ENCODE assay signal across 8 cellular contexts in the genomic region with DNA sequence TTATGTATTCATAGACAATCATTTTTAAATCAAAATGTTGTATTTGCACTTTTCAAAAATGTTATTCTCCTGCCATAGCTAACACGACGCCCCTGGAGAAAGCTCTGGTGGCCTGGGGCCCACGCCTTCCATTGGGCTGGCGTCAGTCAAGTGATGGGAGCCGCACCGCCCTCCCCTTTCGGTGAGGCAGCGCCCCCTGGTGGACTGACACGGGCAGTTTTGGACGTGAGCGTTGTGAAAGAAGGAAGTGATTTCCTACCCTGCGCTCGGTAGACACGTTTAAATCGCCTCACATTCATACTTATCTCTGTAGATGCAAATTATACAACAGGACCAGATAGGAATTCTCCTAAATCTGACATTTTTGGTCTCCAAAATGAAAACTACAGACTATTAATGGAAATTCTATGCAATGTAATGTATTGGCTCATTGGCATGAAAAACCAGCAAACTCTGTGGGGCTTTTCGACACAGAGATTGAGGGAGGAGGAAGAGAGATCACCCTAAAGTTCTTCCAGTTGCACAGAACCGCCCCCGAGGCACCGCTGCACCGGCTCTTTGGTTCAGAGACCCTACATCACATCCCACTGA.
DNase-seq lines count a peak whose midpoint lies in the region; ATAC-seq, FAIRE-seq and TF ChIP-seq lines count a peak whose summit lies in the region.

No MANE protein-coding gene starts in this region.

- H3K27me3 Mint-ChIP-seq in activated T-helper 1 cell treated with anti-CD3 and anti-CD28 coated beads, Interleukin-12 subunit alpha, Interleukin-12 subunit beta, Interleukin-2, Interleukin-4 antibody, amounts not matched to agents 30 ng/mL and 10 ng/mL and 1 ng/mL, durations not matched to agents 14 hours and 24 hours and 36 hours (ENCODE audit: insufficient read depth): no peaks in the 10 kb centered on the region

- DNase-seq in activated T-cell treated with anti-CD3 and anti-CD28 coated beads for 24 hours (ENCODE audit: low read depth) (peak; percentile 26), activated T-cell treated with anti-CD3 and anti-CD28 coated beads for 4 hours (no peak), NCI-H187 (lab: John Stamatoyannopoulos, UW) (peak; percentile 82), right atrium auricular region (ENCODE audit: low spot score) (no peak), small intestine (peak; percentile 7), DMS79 treated with DMSO at 0.1 percent for 48 hours (lab: John Stamatoyannopoulos, UW) (no peak)
- peak; percentile 42 for DNase-seq in activated T-helper 1 cell treated with anti-CD3 and anti-CD28 coated beads, Interleukin-12 subunit alpha, Interleukin-12 subunit beta, Interleukin-2, Interleukin-4 antibody, amounts not matched to agents 30 ng/mL and 10 ng/mL and 1 ng/mL, durations not matched to agents 14 hours and 24 hours and 36 hours (ENCODE audit: low spot score)

- H3K4me3 ChIP-seq in right atrium auricular region (no peak overlapping the region), small intestine (ENCODE audit: low read depth in 1 of 2, low read length in 2 of 2) (no peak overlapping the region)

- H3K4me1 Mint-ChIP-seq in activated T-helper 1 cell treated with anti-CD3 and anti-CD28 coated beads, Interleukin-12 subunit alpha, Interleukin-12 subunit beta, Interleukin-2, Interleukin-4 antibody, amounts not matched to agents 30 ng/mL and 10 ng/mL and 1 ng/mL, durations not matched to agents 14 hours and 24 hours and 36 hours (ENCODE audit: low read depth): no peaks in the 10 kb centered on the region

- TF ChIP-seq CTCF in right atrium auricular region (IDR thresholded peaks at IDR 0.05): peak; percentile 49 to 78

- H3K27ac ChIP-seq in right atrium auricular region (no peak overlapping the region), small intestine (ENCODE audit: low read depth in 1 of 2, low read length in 1 of 2) (no peak overlapping the region)

- no peaks in the 10 kb centered on the region for H3K9me3 Mint-ChIP-seq in activated T-helper 1 cell treated with anti-CD3 and anti-CD28 coated beads, Interleukin-12 subunit alpha, Interleukin-12 subunit beta, Interleukin-2, Interleukin-4 antibody, amounts not matched to agents 30 ng/mL and 10 ng/mL and 1 ng/mL, durations not matched to agents 14 hours and 24 hours and 36 hours

- H3K4me1 ChIP-seq in right atrium auricular region (peaks cover 0 to 5% of the 10 kb centered on the region in 2 donors), small intestine (ENCODE audit: control insufficient read depth in 2 of 2, insufficient read depth in 1 of 2, low read depth in 1 of 2, low read length in 1 of 2) (no peaks in the 10 kb centered on the region)

- H3K9me3 ChIP-seq in right atrium auricular region (no peaks in the 10 kb centered on the region), small intestine (ENCODE audit: control insufficient read depth, low read depth) (peaks cover 1% of the 10 kb centered on the region)

- peak; percentile 82 for ATAC-seq in HG02763 (IDR thresholded peaks at IDR 0.05; ENCODE audit: unreplicated experiment)

- no peak overlapping the region for H3K4me3 Mint-ChIP-seq in activated T-helper 1 cell treated with anti-CD3 and anti-CD28 coated beads, Interleukin-12 subunit alpha, Interleukin-12 subunit beta, Interleukin-2, Interleukin-4 antibody, amounts not matched to agents 30 ng/mL and 10 ng/mL and 1 ng/mL, durations not matched to agents 14 hours and 24 hours and 36 hours

- no peaks in the 10 kb centered on the region for H3K27me3 ChIP-seq in right atrium auricular region
- H3K27me3 ChIP-seq in small intestine (ENCODE audit: control insufficient read depth in 2 of 2, insufficient read depth in 2 of 2, low read length in 2 of 2): no peaks in the 10 kb centered on the region

- no peaks in the 10 kb centered on the region for H3K36me3 ChIP-seq in right atrium auricular region
- H3K36me3 ChIP-seq in small intestine (ENCODE audit: control insufficient read depth in 2 of 2, insufficient read depth in 2 of 2, low read length in 2 of 2): no peaks in the 10 kb centered on the region

- intact Hi-C loops in activated T-helper 1 cell treated with anti-CD3 and anti-CD28 coated beads, Interleukin-12 subunit alpha, Interleukin-12 subunit beta, Interleukin-2, Interleukin-4 antibody, amounts not matched to agents 30 ng/mL and 10 ng/mL and 1 ng/mL, durations not matched to agents 14 hours and 24 hours and 36 hours (cut with micrococcal nuclease): no loop called here

- no peaks in the 10 kb centered on the region for H3K36me3 Mint-ChIP-seq in activated T-helper 1 cell treated with anti-CD3 and anti-CD28 coated beads, Interleukin-12 subunit alpha, Interleukin-12 subunit beta, Interleukin-2, Interleukin-4 antibody, amounts not matched to agents 30 ng/mL and 10 ng/mL and 1 ng/mL, durations not matched to agents 14 hours and 24 hours and 36 hours (ENCODE audit: low read depth)

- WGBS in small intestine, 3 donors: 17 to 28% (median 25%) methylated on average over 20 of the region's 20 CpGs

- FAIRE-seq in small intestine (lab: Jason Lieb, UNC): no peak

- no peak overlapping the region for H3K27ac Mint-ChIP-seq in activated T-helper 1 cell treated with anti-CD3 and anti-CD28 coated beads, Interleukin-12 subunit alpha, Interleukin-12 subunit beta, Interleukin-2, Interleukin-4 antibody, amounts not matched to agents 30 ng/mL and 10 ng/mL and 1 ng/mL, durations not matched to agents 14 hours and 24 hours and 36 hours

Comparison
In these comparisons a context has a peak if more than half of its experiments do, and no peak if none do; other contexts are left out.
1. DNase-seq: peak in activated T-cell treated with anti-CD3 and anti-CD28 coated beads for 24 hours (single experiment), NCI-H187 (2 of 2), activated T-helper 1 cell treated with anti-CD3 and anti-CD28 coated beads, Interleukin-12 subunit alpha, Interleukin-12 subunit beta, Interleukin-2, Interleukin-4 antibody, amounts not matched to agents 30 ng/mL and 10 ng/mL and 1 ng/mL, durations not matched to agents 14 hours and 24 hours and 36 hours (single experiment) and small intestine (single experiment); none in activated T-cell treated with anti-CD3 and anti-CD28 coated beads for 4 hours (single experiment), right atrium auricular region (single experiment) and DMS79 treated with DMSO at 0.1 percent for 48 hours (single experiment).